26 cellular contexts compared by ENCODE assay signal in the genomic region with DNA sequence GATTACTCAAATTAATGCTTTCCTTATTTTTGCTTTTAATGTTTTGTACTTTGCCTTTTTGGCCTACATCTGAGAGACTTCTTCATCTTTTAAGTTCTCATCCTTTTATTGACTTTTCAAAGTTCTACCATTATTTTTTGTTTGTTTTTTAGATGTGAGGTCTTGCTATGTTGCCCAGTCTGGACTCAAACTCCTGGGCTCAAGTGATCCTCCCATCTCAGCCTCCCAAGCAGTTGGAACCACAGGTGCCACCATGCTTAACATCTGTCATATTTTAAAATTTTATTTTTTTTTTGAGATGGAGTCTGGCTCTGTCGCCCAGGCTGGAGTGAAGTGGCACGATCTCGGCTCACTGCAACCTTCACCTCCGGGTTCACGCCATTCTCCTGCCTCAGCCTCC. TPM values are rescaled to one million over a fixed set of nuclear protein-coding genes. Genes with fewer than 3 reads are reported as not detected.
DNase-seq lines count a peak whose midpoint lies in the region; ATAC-seq and TF ChIP-seq lines count a peak whose summit lies in the region.
"Had no signal": no experiment of that assay in that cellular context is flagged by ENCODE, and none has a peak within 500 bp of the region (broad histone marks: within the 10 kb centered on the region; RNA-seq: fewer than 3 reads in every experiment).

No MANE protein-coding gene starts in this region.

- POLR2A ChIA-PET in CD8-positive, alpha-beta memory T cell (lab: Charles Lee), result interaction anchor here (0.8 kb wide), 1 partner anchor 38 kb away, joined by 4 read pairs; no protein-coding TSS in a partner anchor

- CTCF ChIA-PET in CD8-positive, alpha-beta memory T cell (lab: Charles Lee), result interaction anchor here (0.8 to 1.2 kb wide), 2 partner anchors 9 to 69 kb away, joined by 3 to 4 read pairs; no protein-coding TSS in a partner anchor

- no peak overlapping the region for H3K27ac ChIP-seq in CD8-positive, alpha-beta memory T cell (ENCODE audit: low read depth, low read length)
- peak overlapping the region in 44 of 59 donors; percentile 35 to 94 (median 84) for H3K27ac ChIP-seq in dorsolateral prefrontal cortex
- H3K27ac ChIP-seq: prostate gland had no signal

- no peak overlapping the region for H3K4me3 ChIP-seq in CD8-positive, alpha-beta memory T cell (ENCODE audit: low read length)
- H3K4me3 ChIP-seq in dorsolateral prefrontal cortex, result no peak overlapping the region
- H3K4me3 ChIP-seq: coronary artery, left lung, prostate gland had no signal

- H3K36me3 ChIP-seq in CD8-positive, alpha-beta memory T cell (ENCODE audit: insufficient read depth, low read length), result peaks cover 8% of the 10 kb centered on the region
- H3K36me3 ChIP-seq: prostate gland had no signal

- H3K27me3 ChIP-seq in CD8-positive, alpha-beta memory T cell (ENCODE audit: insufficient read depth, low read length, poor library complexity, severe bottlenecking), result no peaks in the 10 kb centered on the region
- no peaks in the 10 kb centered on the region for H3K27me3 ChIP-seq in dorsolateral prefrontal cortex
- H3K27me3 ChIP-seq: left lung had no signal

- intact Hi-C loops in CD14-positive monocyte (cut with micrococcal nuclease), result no loop called here
- intact Hi-C loops in dorsolateral prefrontal cortex (cut with DNase I), result no loop called here
- intact Hi-C loops in natural killer cell (cut with micrococcal nuclease), result no loop called here

- H3K4me3 Mint-ChIP-seq in CD14-positive monocyte (no peak overlapping the region), natural killer cell (peak overlapping the region; percentile 9)
- H3K4me3 Mint-ChIP-seq in CD8-positive, alpha-beta memory T cell, result no peak overlapping the region
- H3K4me3 Mint-ChIP-seq: activated naive CD4-positive, alpha-beta T cell treated with anti-CD3 and anti-CD28 coated beads, Interleukin-2, amount 10 ng/mL, durations not matched to agents 7 days and 5 days; type B pancreatic cell had no signal

- peaks cover 0 to 3% (median 0%) of the 10 kb centered on the region in 3 donors for H3K27me3 Mint-ChIP-seq in CD14-positive monocyte (ENCODE audit: low read depth in 3 of 3)
- H3K27me3 Mint-ChIP-seq in CD8-positive, alpha-beta memory T cell, result peaks cover 0 to 1% of the 10 kb centered on the region in 2 donors
- H3K27me3 Mint-ChIP-seq in natural killer cell (ENCODE audit: low read depth in 2 of 2), result no peaks in the 10 kb centered on the region
- H3K27me3 Mint-ChIP-seq: activated naive CD4-positive, alpha-beta T cell treated with anti-CD3 and anti-CD28 coated beads, Interleukin-2, amount 10 ng/mL, durations not matched to agents 7 days and 5 days; type B pancreatic cell had no signal

- H3K36me3 Mint-ChIP-seq in CD14-positive monocyte (peaks cover 17 to 47% of the 10 kb centered on the region in 2 donors), natural killer cell (no peaks in the 10 kb centered on the region)
- H3K36me3 Mint-ChIP-seq in CD8-positive, alpha-beta memory T cell, result peaks cover 0 to 55% (median 6%) of the 10 kb centered on the region in 3 donors

- DNase-seq in CD14-positive monocyte (ENCODE audit: low spot score) (no peak), dorsolateral prefrontal cortex (no peak), natural killer cell (no peak), GDM1 (lab: John Stamatoyannopoulos, UW) (no peak), D341Med (ENCODE audit: low spot score) (no peak)
- no peak for DNase-seq in CD8-positive, alpha-beta memory T cell
- DNase-seq: activated CD4-positive, alpha-beta T cell treated with anti-CD3 and anti-CD28 coated beads for 1 hour; activated CD8-positive, alpha-beta memory T cell treated with anti-CD3 and anti-CD28 coated beads for 24 hours; activated naive CD4-positive, alpha-beta T cell treated with anti-CD3 and anti-CD28 coated beads, Interleukin-2, amount 10 ng/mL, durations not matched to agents 7 days and 5 days; activated T-cell treated with anti-CD3 and anti-CD28 coated beads, Interleukin-2, amount 50 U/mL, for 48 hours; anterior cingulate cortex; head of caudate nucleus; islet precursor cell; left lung; NCI-H1048; NCI-H1694 treated with DMSO at 0.1 percent for 48 hours; NCI-H446 treated with DMSO at 0.1 percent for 48 hours; NCI-H774; occipital lobe; Right ventricle myocardium superior; stimulated activated CD4-positive, alpha-beta T cell treated with anti-CD3 and anti-CD28 coated beads, Interleukin-4, amount 100 ng/mL, for 1 hour had no signal

- TF ChIP-seq CTCF in CD14-positive monocyte (IDR thresholded peaks at IDR 0.05) (no peak), dorsolateral prefrontal cortex (IDR thresholded peaks at IDR 0.05 in 54 of 56, conservative IDR thresholded peaks at IDR 0.05 in 2 of 56; ENCODE audit: low read depth in 1 of 56, partially characterized antibody in 56 of 56) (no peak), natural killer cell (IDR thresholded peaks at IDR 0.05) (no peak)

- H3K4me1 Mint-ChIP-seq in CD14-positive monocyte (peaks cover 67% of the 10 kb centered on the region), natural killer cell (peaks cover 55 to 62% of the 10 kb centered on the region in 2 donors)
- H3K4me1 Mint-ChIP-seq in CD8-positive, alpha-beta memory T cell, result peaks cover 35 to 39% (median 37%) of the 10 kb centered on the region in 3 donors

- ATAC-seq in natural killer cell (no peak), HG03460 (IDR thresholded peaks at IDR 0.05; ENCODE audit: unreplicated experiment) (no peak)
- ATAC-seq: Panc1 had no signal

- H3K27ac Mint-ChIP-seq in CD14-positive monocyte, result peak overlapping the region in 6 of 7 donors; percentile 25 to 98 (median 96)
- peak overlapping the region in 7 of 8 donors; percentile 33 to 90 (median 78) for H3K27ac Mint-ChIP-seq in CD8-positive, alpha-beta memory T cell
- H3K27ac Mint-ChIP-seq in natural killer cell, result peak overlapping the region; percentile 89 to 93
- H3K27ac Mint-ChIP-seq: activated naive CD4-positive, alpha-beta T cell treated with anti-CD3 and anti-CD28 coated beads, Interleukin-2, amount 10 ng/mL, durations not matched to agents 7 days and 5 days; type B pancreatic cell had no signal

- H3K9me3 ChIP-seq in CD8-positive, alpha-beta memory T cell (ENCODE audit: low read length), result no peaks in the 10 kb centered on the region
- H3K9me3 ChIP-seq: left lung, prostate gland had no signal

- peaks cover 5% of the 10 kb centered on the region for H3K4me1 ChIP-seq in CD8-positive, alpha-beta memory T cell (ENCODE audit: insufficient read depth, low read length)
- H3K4me1 ChIP-seq: prostate gland had no signal

- H3K9me3 Mint-ChIP-seq in CD14-positive monocyte (peaks cover 0 to 3% (median 0%) of the 10 kb centered on the region in 7 donors), natural killer cell (no peaks in the 10 kb centered on the region)
- H3K9me3 Mint-ChIP-seq in CD8-positive, alpha-beta memory T cell, result no peaks in the 10 kb centered on the region
- H3K9me3 Mint-ChIP-seq: activated naive CD4-positive, alpha-beta T cell treated with anti-CD3 and anti-CD28 coated beads, Interleukin-2, amount 10 ng/mL, durations not matched to agents 7 days and 5 days; type B pancreatic cell had no signal

RNA-seq across cellular contexts. Expression of gene PPP6R2, which starts 57.8 kb away (rescaled TPM):
- 10 to 100 TPM in 1 of 2 donors, 1 to 10 TPM in 1; 9.1 to 10.3 TPM for polyA plus RNA-seq in CD14-positive monocyte
- 10 to 100 TPM; 49.7 to 55.9 TPM for total RNA-seq in CD8-positive, alpha-beta memory T cell
- 34.2 TPM for polyA plus RNA-seq in CD8-positive, alpha-beta memory T cell
- 100 to 1,000 TPM in 10 of 120 experiments, 10 to 100 TPM in 110; 66.5 to 112 (median 82.2) TPM for total RNA-seq in dorsolateral prefrontal cortex
- total RNA-seq in natural killer cell, result 100 to 1,000 TPM in 1 of 3 donors, 10 to 100 TPM in 2; 76.0 to 103 (median 78.1) TPM
